Comparison of ENCODE assay signal across 11 cellular contexts in the genomic region with DNA sequence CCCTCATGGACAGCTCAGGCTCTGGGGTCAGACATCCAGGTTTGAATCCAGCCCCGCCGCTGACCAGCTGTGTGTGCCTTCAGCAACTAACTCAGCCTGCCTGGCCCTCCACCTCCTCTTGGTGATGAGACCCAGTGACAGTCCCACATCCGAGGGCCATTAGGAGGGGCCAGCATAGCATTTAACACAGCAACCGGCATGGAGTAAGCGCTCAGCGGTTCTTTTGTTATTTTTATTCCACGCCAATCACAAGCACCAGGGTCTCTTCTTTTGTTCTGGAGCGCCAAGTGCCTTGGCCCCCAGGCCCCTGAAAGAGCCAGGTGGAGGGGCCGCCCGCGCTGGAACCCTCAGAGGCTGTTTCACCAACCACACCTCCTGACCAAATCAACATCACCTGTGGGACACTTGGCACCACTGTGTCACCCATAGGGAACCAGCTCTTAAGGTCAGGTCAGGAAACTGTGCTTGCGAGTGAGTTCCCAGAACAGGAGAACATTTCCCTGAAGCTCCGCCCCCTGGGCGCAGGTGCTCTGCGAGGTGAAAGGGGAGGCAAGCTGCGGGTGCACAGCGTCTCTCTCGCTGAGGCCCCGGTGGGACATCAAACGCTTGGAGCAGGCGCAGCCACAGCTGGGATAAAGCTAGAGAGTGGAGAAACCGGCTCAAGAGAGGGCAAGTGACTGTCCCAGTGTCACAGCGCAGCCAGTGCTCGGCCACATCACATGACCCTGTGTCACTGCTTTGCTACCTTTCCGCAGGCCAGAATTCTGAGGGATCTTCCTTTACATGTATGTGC.
DNase-seq lines count a peak whose midpoint lies in the region; ATAC-seq lines count a peak whose summit lies in the region.
"Had no signal": no experiment of that assay in that cellular context is flagged by ENCODE, and none has a peak within 500 bp of the region (broad histone marks: within the 10 kb centered on the region; RNA-seq: fewer than 3 reads in every experiment).

No MANE protein-coding gene starts in this region.

- no peak overlapping the region for H3K9ac ChIP-seq in iPS-20b (ENCODE audit: low read depth, low read length)
- H3K9ac ChIP-seq: KMS-11 had no signal

- peak; percentile 29 for ATAC-seq in stimulated activated naive CD8-positive, alpha-beta T cell treated with anti-CD3 and anti-CD28 coated beads, Interleukin-15, Interleukin-2, amounts not matched to agents 100 U/mL and 50 U/mL, for 24 hours
- ATAC-seq in HG02870 (IDR thresholded peaks at IDR 0.05; ENCODE audit: unreplicated experiment) (no peak), GM18519 (IDR thresholded peaks at IDR 0.05; ENCODE audit: low FRiP score, unreplicated experiment) (no peak)

- H3K4me3 ChIP-seq in iPS-20b (ENCODE audit: low read length) = peak overlapping the region; percentile 33; the same call in 1 of the 2 replicates
- H3K4me3 ChIP-seq: cardiac muscle cell had no signal

- no peak overlapping the region for H3K27ac ChIP-seq in iPS-20b (ENCODE audit: low read length)
- H3K27ac ChIP-seq: cardiac muscle cell, KMS-11 had no signal

- H3K36me3 ChIP-seq in iPS-20b (ENCODE audit: insufficient read depth, low read depth, low read length) = no peaks in the 10 kb centered on the region
- H3K36me3 ChIP-seq: cardiac muscle cell had no signal

- H3K4me1 ChIP-seq in iPS-20b (ENCODE audit: insufficient read depth, low read length) = peaks cover 6% of the 10 kb centered on the region; the same call in 1 of the 2 replicates

- peak in 3 of 4 experiments; percentile 16 to 53 (median 53) for DNase-seq in activated CD4-positive, CD25-positive, alpha-beta regulatory T cell (lab: John Stamatoyannopoulos, UW)
- no peak for DNase-seq in activated CD4-positive, CD25-positive, alpha-beta regulatory T cell treated with anti-CD3 and anti-CD28 coated beads, Interleukin-2, amount 50 U/mL, for 72 hours
- peak; percentile 53 to 54 for DNase-seq in activated CD4-positive, alpha-beta T cell treated with anti-CD3 and anti-CD28 coated beads, Interleukin-2, amount 50 U/mL, for 4 hours
- DNase-seq in stimulated activated naive CD8-positive, alpha-beta T cell treated with anti-CD3 and anti-CD28 coated beads, Interleukin-15, Interleukin-2, amounts not matched to agents 100 U/mL and 50 U/mL, for 24 hours = no peak
- DNase-seq in SIG-M5 (lab: John Stamatoyannopoulos, UW) = no peak
- DNase-seq: midbrain had no signal

- H3K9me3 ChIP-seq in iPS-20b (ENCODE audit: insufficient read depth, low read depth, low read length) = no peaks in the 10 kb centered on the region

- peaks cover 17% of the 10 kb centered on the region for H3K27me3 ChIP-seq in iPS-20b (ENCODE audit: insufficient read depth, low read length)
- H3K27me3 ChIP-seq: cardiac muscle cell had no signal

Comparison
In these comparisons a context has a peak if more than half of its experiments do, and no peak if none do; other contexts are left out.
1. DNase-seq: peak in activated CD4-positive, CD25-positive, alpha-beta regulatory T cell (3 of 4) and activated CD4-positive, alpha-beta T cell treated with anti-CD3 and anti-CD28 coated beads, Interleukin-2, amount 50 U/mL, for 4 hours (2 of 2); none in activated CD4-positive, CD25-positive, alpha-beta regulatory T cell treated with anti-CD3 and anti-CD28 coated beads, Interleukin-2, amount 50 U/mL, for 72 hours (single experiment), stimulated activated naive CD8-positive, alpha-beta T cell treated with anti-CD3 and anti-CD28 coated beads, Interleukin-15, Interleukin-2, amounts not matched to agents 100 U/mL and 50 U/mL, for 24 hours (single experiment) and SIG-M5 (single experiment).